In genomic region chr12:49534122-49534521, GRCh38 we compare ENCODE assay signal across 2 cellular contexts. TPM values are rescaled to one million over a fixed set of nuclear protein-coding genes. Genes with fewer than 3 reads are reported as not detected.
"Had no signal": no experiment of that assay in that cellular context is flagged by ENCODE, and none has a peak within 500 bp of the region (broad histone marks: within the 10 kb centered on the region; RNA-seq: fewer than 3 reads in every experiment).

No MANE protein-coding gene starts in this region.

RNA-seq across cellular contexts. Expression of gene KCNH3, which starts 4.7 kb away (rescaled TPM):
- total RNA-seq: MCF 10A, PC-9 had no signal
